ENCODE assay signal across 15 cellular contexts in the genomic region with DNA sequence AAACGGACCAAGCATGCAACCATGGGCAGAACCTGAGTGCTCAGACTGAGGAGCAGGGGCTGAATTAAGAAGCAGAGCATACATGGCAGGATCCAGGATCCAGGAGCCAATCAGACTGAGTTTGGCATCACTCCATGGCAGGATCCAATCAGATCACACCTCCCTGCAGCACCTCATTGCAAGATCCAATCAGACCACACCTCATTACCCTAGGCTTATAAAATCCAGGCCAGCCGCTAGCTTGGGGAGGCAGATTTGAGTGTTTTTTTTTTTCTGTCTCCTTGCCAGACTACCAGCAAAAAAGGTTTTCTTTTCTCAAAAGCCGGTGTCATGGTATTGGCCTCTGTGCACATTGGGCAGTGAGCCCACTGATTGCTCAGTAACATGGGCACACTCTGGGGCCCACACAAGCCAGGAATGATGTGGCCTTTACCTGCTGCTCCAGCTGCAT.
A peak's percentile ranks its signal among the peaks of the same experiment; 100 is the strongest.
DNase-seq lines count a peak whose midpoint lies in the region; ATAC-seq and TF ChIP-seq lines count a peak whose summit lies in the region.
"Had no signal": no experiment of that assay in that cellular context is flagged by ENCODE, and none has a peak within 500 bp of the region (broad histone marks: within the 10 kb centered on the region; RNA-seq: fewer than 3 reads in every experiment).

No MANE protein-coding gene starts in this region.

- H3K9me2 ChIP-seq in SK-N-SH (no peaks in the 10 kb centered on the region), hepatocyte (replicated peaks; ENCODE audit: insufficient read depth) (no peaks in the 10 kb centered on the region)

- H3K9me3 ChIP-seq in SK-N-SH (no peaks in the 10 kb centered on the region), hepatocyte (ENCODE audit: low read depth) (no peaks in the 10 kb centered on the region), upper lobe of left lung (no peaks in the 10 kb centered on the region)
- H3K9me3 ChIP-seq: SJSA1 had no signal

- peak overlapping the region; percentile 49 for H3K27ac Mint-ChIP-seq in activated T-helper 17 cell treated with anti-CD3 and anti-CD28 coated beads, Interleukin-2, amount 50 U/mL, for 72 hours
- H3K27ac Mint-ChIP-seq: IgD-negative memory B cell had no signal

- H3K4me2 ChIP-seq in SK-N-SH (no peak overlapping the region), hepatocyte (no peak overlapping the region)

- H3K36me3 Mint-ChIP-seq in activated T-helper 17 cell treated with anti-CD3 and anti-CD28 coated beads, Interleukin-2, amount 50 U/mL, for 72 hours (ENCODE audit: low read depth) = no peaks in the 10 kb centered on the region
- H3K36me3 Mint-ChIP-seq: IgD-negative memory B cell had no signal

- H4K20me1 ChIP-seq in SK-N-SH (ENCODE audit: insufficient read depth) = no peaks in the 10 kb centered on the region
- no peaks in the 10 kb centered on the region for H4K20me1 ChIP-seq in hepatocyte (ENCODE audit: insufficient read depth, poor library complexity, severe bottlenecking)

- no peak for TF ChIP-seq RAD21 in SK-N-SH (IDR thresholded peaks at IDR 0.05; ENCODE audit: low read length)

- CTCF ChIA-PET in SK-N-SH (lab: Yijun Ruan, JAX) = no interaction called here

- WGBS in SK-N-SH (ENCODE audit: low lambda C conversion rate) = 52% methylated on average over 2 of the region's 3 CpGs
- 86% methylated on average over 3 of the region's 3 CpGs for WGBS in hepatocyte (ENCODE audit: low lambda C conversion rate, missing lambda C conversion rate)
- WGBS in upper lobe of left lung, 2 donors = 63 to 73% methylated on average over 3 of the region's 3 CpGs

- no peak for TF ChIP-seq EP300 in SK-N-SH (IDR thresholded peaks at IDR 0.05; ENCODE audit: borderline replicate concordance in 1 of 2, low read depth in 1 of 2, low read length in 1 of 2)
- TF ChIP-seq EP300 in upper lobe of left lung (IDR thresholded peaks at IDR 0.05) = no peak

- TF ChIP-seq CTCF in SK-N-SH (IDR thresholded peaks at IDR 0.05) (no peak), hepatocyte (IDR thresholded peaks at IDR 0.05; ENCODE audit: poor library complexity) (no peak), upper lobe of left lung (IDR thresholded peaks at IDR 0.05) (no peak)

- no peak overlapping the region for H3K27ac ChIP-seq in SK-N-SH (ENCODE audit: low read depth in 2 of 2, low read length in 1 of 2)
- H3K27ac ChIP-seq in skin epidermis = peak overlapping the region in 11 of 21 experiments; percentile 21 to 82 (median 67)
- H3K27ac ChIP-seq in hepatocyte = no peak overlapping the region
- H3K27ac ChIP-seq in upper lobe of left lung = no peak overlapping the region
- H3K27ac ChIP-seq: coronary artery, SJSA1, WERI-Rb-1 had no signal

- H3K36me3 ChIP-seq in SK-N-SH (replicated peaks in 1 of 2; ENCODE audit: control insufficient read depth in 1 of 2, insufficient read depth in 2 of 2, low read length in 1 of 2) (no peaks in the 10 kb centered on the region), hepatocyte (replicated peaks; ENCODE audit: insufficient read depth, low read depth) (no peaks in the 10 kb centered on the region), upper lobe of left lung (no peaks in the 10 kb centered on the region)
- H3K36me3 ChIP-seq: SJSA1, WERI-Rb-1 had no signal

- no peak for TF ChIP-seq POLR2A in upper lobe of left lung (IDR thresholded peaks at IDR 0.05)

- H3K4me1 ChIP-seq in SK-N-SH (ENCODE audit: control insufficient read depth in 1 of 2, insufficient read depth in 2 of 2, low read depth in 1 of 2, low read length in 1 of 2) (no peaks in the 10 kb centered on the region), hepatocyte (ENCODE audit: insufficient read depth) (peaks cover 6% of the 10 kb centered on the region), upper lobe of left lung (no peaks in the 10 kb centered on the region)

- H3F3A ChIP-seq in SK-N-SH (replicated peaks; ENCODE audit: insufficient read depth) = no peaks in the 10 kb centered on the region

- H3K4me1 Mint-ChIP-seq in activated T-helper 17 cell treated with anti-CD3 and anti-CD28 coated beads, Interleukin-2, amount 50 U/mL, for 72 hours = peaks cover 21% of the 10 kb centered on the region

- ATAC-seq in SK-N-SH treated with all-trans-retinoic acid at 6 μM for 48 hours (no peak), GM19035 (IDR thresholded peaks at IDR 0.05; ENCODE audit: unreplicated experiment) (no peak), upper lobe of left lung (ENCODE audit: low FRiP score in 2 of 2) (no peak)
- ATAC-seq in activated T-helper 17 cell treated with anti-CD3 and anti-CD28 coated beads, Interleukin-2, amount 50 U/mL, for 72 hours (replicated peaks) = no peak

- no peaks in the 10 kb centered on the region; the same call in 1 of the 2 replicates for H3K27me3 ChIP-seq in SK-N-SH (ENCODE audit: insufficient read depth)
- H3K27me3 ChIP-seq in hepatocyte = no peaks in the 10 kb centered on the region
- H3K27me3 ChIP-seq in upper lobe of left lung = no peaks in the 10 kb centered on the region
- H3K27me3 ChIP-seq: SJSA1 had no signal

- no peak for DNase-seq in SK-N-SH
- DNase-seq in fibroblast of peridontal ligament (ENCODE audit: extremely low read depth) = peak; percentile 4
- DNase-seq in hepatocyte (ENCODE audit: low spot score) = no peak
- no peak for DNase-seq in upper lobe of left lung
- DNase-seq: activated naive CD4-positive, alpha-beta T cell treated with Interleukin-2 at 50 U/mL for 16 hours; NCI-H187; stimulated activated CD4-positive, alpha-beta T cell treated with anti-CD3 and anti-CD28 coated beads, Interleukin-12 subunit alpha, Interleukin-12 subunit beta, amount 100 ng/mL, for 4 hours; WERI-Rb-1 had no signal

- H3K4me3 Mint-ChIP-seq in activated T-helper 17 cell treated with anti-CD3 and anti-CD28 coated beads, Interleukin-2, amount 50 U/mL, for 72 hours = no peak overlapping the region
- H3K4me3 Mint-ChIP-seq: IgD-negative memory B cell had no signal

- H3K9me3 Mint-ChIP-seq in activated T-helper 17 cell treated with anti-CD3 and anti-CD28 coated beads, Interleukin-2, amount 50 U/mL, for 72 hours = no peaks in the 10 kb centered on the region
- H3K9me3 Mint-ChIP-seq: IgD-negative memory B cell had no signal

- POLR2A ChIA-PET in SK-N-SH (lab: Yijun Ruan, JAX) = no interaction called here

- H3K79me2 ChIP-seq in SK-N-SH (ENCODE audit: insufficient read depth) (no peaks in the 10 kb centered on the region), hepatocyte (no peaks in the 10 kb centered on the region)

- H3K9ac ChIP-seq in SK-N-SH = no peak overlapping the region

- peaks cover 10% of the 10 kb centered on the region for H3K27me3 Mint-ChIP-seq in activated T-helper 17 cell treated with anti-CD3 and anti-CD28 coated beads, Interleukin-2, amount 50 U/mL, for 72 hours

- H3K4me3 ChIP-seq in SK-N-SH (ENCODE audit: low read depth in 2 of 2, low read length in 1 of 2) (no peak overlapping the region), skin epidermis (no peak overlapping the region), hepatocyte (no peak overlapping the region), upper lobe of left lung (no peak overlapping the region)
- H3K4me3 ChIP-seq: coronary artery, SJSA1 had no signal

- H2AFZ ChIP-seq in SK-N-SH (ENCODE audit: low read depth) (no peak overlapping the region), hepatocyte (no peak overlapping the region)

TF ChIP-seq in SK-N-SH, 30 proteins besides CTCF, POLR2A, EP300 and RAD21:
- 0 out of 2 replicates have a peak, but pooled peaks have one; percentile 14 for TF ChIP-seq NFIC (IDR thresholded peaks at IDR 0.05; ENCODE audit: borderline replicate concordance)
- TF ChIP-seq FOSL2 (IDR thresholded peaks at IDR 0.05; ENCODE audit: borderline replicate concordance, low read depth) = no peak

TF ChIP-seq in SK-N-SH treated with all-trans-retinoic acid at 6 μM for 48 hours, 23 proteins besides CTCF, POLR2A, EP300 and RAD21:
- no peak for TF ChIP-seq ZNF565 (CRISPR knock-in tag; conservative IDR thresholded peaks at IDR 0.05; ENCODE audit: low read depth)
- TF ChIP-seq TOX (CRISPR knock-in tag; IDR thresholded peaks at IDR 0.05; ENCODE audit: borderline replicate concordance) = no peak
- TF ChIP-seq, protein P1, sequence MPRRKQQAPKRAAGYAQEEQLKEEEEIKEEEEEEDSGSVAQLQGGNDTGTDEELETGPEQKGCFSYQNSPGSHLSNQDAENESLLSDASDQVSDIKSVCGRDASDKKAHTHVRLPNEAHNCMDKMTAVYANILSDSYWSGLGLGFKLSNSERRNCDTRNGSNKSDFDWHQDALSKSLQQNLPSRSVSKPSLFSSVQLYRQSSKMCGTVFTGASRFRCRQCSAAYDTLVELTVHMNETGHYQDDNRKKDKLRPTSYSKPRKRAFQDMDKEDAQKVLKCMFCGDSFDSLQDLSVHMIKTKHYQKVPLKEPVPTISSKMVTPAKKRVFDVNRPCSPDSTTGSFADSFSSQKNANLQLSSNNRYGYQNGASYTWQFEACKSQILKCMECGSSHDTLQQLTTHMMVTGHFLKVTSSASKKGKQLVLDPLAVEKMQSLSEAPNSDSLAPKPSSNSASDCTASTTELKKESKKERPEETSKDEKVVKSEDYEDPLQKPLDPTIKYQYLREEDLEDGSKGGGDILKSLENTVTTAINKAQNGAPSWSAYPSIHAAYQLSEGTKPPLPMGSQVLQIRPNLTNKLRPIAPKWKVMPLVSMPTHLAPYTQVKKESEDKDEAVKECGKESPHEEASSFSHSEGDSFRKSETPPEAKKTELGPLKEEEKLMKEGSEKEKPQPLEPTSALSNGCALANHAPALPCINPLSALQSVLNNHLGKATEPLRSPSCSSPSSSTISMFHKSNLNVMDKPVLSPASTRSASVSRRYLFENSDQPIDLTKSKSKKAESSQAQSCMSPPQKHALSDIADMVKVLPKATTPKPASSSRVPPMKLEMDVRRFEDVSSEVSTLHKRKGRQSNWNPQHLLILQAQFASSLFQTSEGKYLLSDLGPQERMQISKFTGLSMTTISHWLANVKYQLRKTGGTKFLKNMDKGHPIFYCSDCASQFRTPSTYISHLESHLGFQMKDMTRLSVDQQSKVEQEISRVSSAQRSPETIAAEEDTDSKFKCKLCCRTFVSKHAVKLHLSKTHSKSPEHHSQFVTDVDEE (CRISPR knock-in tag; IDR thresholded peaks at IDR 0.05) = no peak
- TF ChIP-seq CSDC2 (CRISPR knock-in tag; IDR thresholded peaks at IDR 0.05) = no peak
- TF ChIP-seq ZFP3 (CRISPR knock-in tag; IDR thresholded peaks at IDR 0.05) = no peak

Comparison
In these comparisons a context has a peak if more than half of its experiments do, and no peak if none do; other contexts are left out.
1. H3K27ac ChIP-seq: peak in skin epidermis (11 of 21); none in SK-N-SH (0 of 2), hepatocyte (single experiment) and upper lobe of left lung (0 of 4).